23 cellular contexts compared by ENCODE assay signal in genomic region chr13:73891805-73892204, GRCh38.
"Had no signal": no experiment of that assay in that cellular context is flagged by ENCODE, and none has a peak within 500 bp of the region (broad histone marks: within the 10 kb centered on the region; RNA-seq: fewer than 3 reads in every experiment).

No MANE protein-coding gene starts in this region.

- H3K27ac Mint-ChIP-seq: memory B cell; stimulated activated memory B cell treated with anti-CD40 and anti-IgM and Interleukin-4, amounts not matched to agents 10 μg/mL and 1 μg/mL and 100 μg/mL, for 72 hours; stimulated activated naive CD8-positive, alpha-beta T cell treated with anti-CD3 and anti-CD28 coated beads, Interleukin-15, Interleukin-2, amounts not matched to agents 100 ng/mL and 50 ng/mL, for 24 hours had no signal

- DNase-seq: cortex of kidney; dorsolateral prefrontal cortex; effector CD8-positive, alpha-beta T cell; heart left ventricle; hippocampal formation; left lung; lower lobe of right lung; midbrain; occipital lobe; pancreas; stimulated activated CD4-positive, alpha-beta T cell treated with anti-CD3 and anti-CD28 coated beads, Interleukin-4, amount 100 ng/mL, for 1 hour; stimulated activated CD8-positive, alpha-beta memory T cell treated with anti-CD3 and anti-CD28 coated beads, Interleukin-4, amount 100 ng/mL, for 48 hours; tibial artery; upper lobe of left lung; uterus had no signal

- H3K27ac ChIP-seq: dorsolateral prefrontal cortex, heart left ventricle, left lung, lower lobe of right lung, pancreas, prostate gland, right atrium auricular region, tibial artery, upper lobe of left lung, uterus had no signal

- H3K27me3 Mint-ChIP-seq: memory B cell; stimulated activated memory B cell treated with anti-CD40 and anti-IgM and Interleukin-4, amounts not matched to agents 10 μg/mL and 1 μg/mL and 100 μg/mL, for 72 hours; stimulated activated naive CD8-positive, alpha-beta T cell treated with anti-CD3 and anti-CD28 coated beads, Interleukin-15, Interleukin-2, amounts not matched to agents 100 ng/mL and 50 ng/mL, for 24 hours had no signal

- H3K9me3 Mint-ChIP-seq: memory B cell; nephron; stimulated activated memory B cell treated with anti-CD40 and anti-IgM and Interleukin-4, amounts not matched to agents 10 μg/mL and 1 μg/mL and 100 μg/mL, for 72 hours; stimulated activated naive CD8-positive, alpha-beta T cell treated with anti-CD3 and anti-CD28 coated beads, Interleukin-15, Interleukin-2, amounts not matched to agents 100 ng/mL and 50 ng/mL, for 24 hours had no signal

- H3K36me3 ChIP-seq: heart left ventricle, left lung, lower lobe of right lung, pancreas, prostate gland, right atrium auricular region, tibial artery, upper lobe of left lung, uterus had no signal

- H3K4me1 Mint-ChIP-seq: memory B cell, nephron had no signal

- ATAC-seq: esophagus mucosa; heart left ventricle; left lung; lower lobe of right lung; pancreas; stimulated activated memory B cell treated with anti-CD40 and anti-IgM and Interleukin-4, amounts not matched to agents 10 μg/mL and 1 μg/mL and 100 μg/mL, for 72 hours had no signal

- H3K4me1 ChIP-seq: left lung, lower lobe of right lung, pancreas, prostate gland, upper lobe of left lung, uterus had no signal

- H3K4me3 Mint-ChIP-seq: memory B cell; nephron; stimulated activated memory B cell treated with anti-CD40 and anti-IgM and Interleukin-4, amounts not matched to agents 10 μg/mL and 1 μg/mL and 100 μg/mL, for 72 hours; stimulated activated naive CD8-positive, alpha-beta T cell treated with anti-CD3 and anti-CD28 coated beads, Interleukin-15, Interleukin-2, amounts not matched to agents 100 ng/mL and 50 ng/mL, for 24 hours had no signal

- FAIRE-seq: frontal cortex, pancreas had no signal

- H3K4me3 ChIP-seq: dorsolateral prefrontal cortex, heart left ventricle, left lung, lower lobe of right lung, pancreas, prostate gland, right atrium auricular region, tibial artery, upper lobe of left lung, uterus had no signal

- H3K27me3 ChIP-seq: dorsolateral prefrontal cortex, heart left ventricle, left lung, pancreas, right atrium auricular region, tibial artery, upper lobe of left lung, uterus had no signal

- H3K9me3 ChIP-seq: heart left ventricle, left lung, lower lobe of right lung, pancreas, prostate gland, right atrium auricular region, tibial artery, upper lobe of left lung, uterus had no signal
